Comparison of ENCODE assay signal across 8 cellular contexts in the genomic region with DNA sequence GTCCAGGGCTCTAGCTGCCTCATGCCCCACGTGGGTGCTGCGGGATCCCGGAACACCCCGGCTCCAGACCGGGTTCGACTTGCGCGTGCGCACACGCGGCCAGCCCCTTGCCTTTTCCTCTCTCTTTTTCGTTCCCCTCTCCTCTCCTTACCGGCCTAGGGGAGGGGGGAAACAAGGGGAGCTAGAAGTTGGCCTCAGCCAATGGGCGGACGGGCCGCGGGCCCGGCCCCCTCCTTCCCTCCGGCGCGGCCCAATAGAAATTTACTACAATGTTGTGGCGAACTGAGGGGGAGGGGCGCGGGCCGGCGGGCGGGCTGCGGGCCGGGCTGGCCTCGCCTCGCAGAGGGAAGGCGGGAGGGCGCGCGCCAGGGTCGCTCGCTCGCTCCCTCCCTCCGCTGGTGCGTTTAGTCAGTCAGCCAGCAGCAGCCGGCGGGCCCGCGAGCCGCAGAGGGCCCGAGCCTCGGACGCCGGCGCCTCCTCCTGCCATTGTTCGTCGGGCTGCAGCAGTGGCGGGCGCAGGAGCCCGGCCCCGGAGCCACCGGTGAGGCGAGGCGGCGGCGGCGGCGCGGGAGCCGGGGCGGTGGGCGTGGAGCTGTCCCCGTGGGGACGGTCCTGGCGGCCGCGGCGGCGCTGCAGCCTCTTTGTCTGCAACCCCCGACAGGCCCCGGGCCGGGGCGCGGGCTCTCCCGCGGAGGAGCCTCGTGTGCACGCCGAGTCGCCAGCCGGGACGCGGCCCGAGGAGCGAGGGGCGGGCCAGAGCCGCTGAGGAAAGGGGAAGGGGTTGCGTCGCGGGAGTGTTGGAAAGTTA. TPM values are rescaled to one million over a fixed set of nuclear protein-coding genes. Genes with fewer than 3 reads are reported as not detected.
DNase-seq lines count a peak whose midpoint lies in the region; ATAC-seq and TF ChIP-seq lines count a peak whose summit lies in the region.

EPB41 (plus strand) TSS at position 342 of the 808 bp plus-strand sequence. CDS start 72,869 bp downstream, outside the sequence.

- TF ChIP-seq CTCF in activated B cell treated with CpG ODN at 0.5 μM for 24 hours (IDR thresholded peaks at IDR 0.05): no peak
- no peak for TF ChIP-seq CTCF in cardiac fibroblast (IDR thresholded peaks at IDR 0.05; ENCODE audit: low read depth, low read length)
- peak in 1 of 11 experiments; percentile 25 for TF ChIP-seq CTCF in spleen (IDR thresholded peaks at IDR 0.05 in 8 of 11, conservative IDR thresholded peaks at IDR 0.05 in 3 of 11)

- H3K9me3 ChIP-seq in spleen: no peaks in the 10 kb centered on the region

- H3K4me1 Mint-ChIP-seq in activated B cell treated with CpG ODN at 0.5 μM for 24 hours: peaks cover 46% of the 10 kb centered on the region

- DNase-seq in NCI-H226: peak; percentile 88
- peak; percentile 86 for DNase-seq in activated B cell treated with CpG ODN at 0.5 μM for 24 hours
- peak; percentile 63 to 92 for DNase-seq in cardiac fibroblast (ENCODE audit: low read depth in 2 of 2)
- DNase-seq in iris pigment epithelial cell (ENCODE audit: low read depth): peak; percentile 78
- peak; percentile 97 for DNase-seq in spleen

- no peaks in the 10 kb centered on the region for H3K27me3 Mint-ChIP-seq in activated B cell treated with CpG ODN at 0.5 μM for 24 hours

- WGBS in spleen, 5 donors: 0% methylated on average over 35 to 95 of the region's 95 CpGs

- H3K27me3 ChIP-seq in ACC112 (ENCODE audit: insufficient read depth, low read length): no peaks in the 10 kb centered on the region
- no peaks in the 10 kb centered on the region for H3K27me3 ChIP-seq in spleen (replicated peaks in 1 of 7)

- H2AFZ ChIP-seq in ACC112 (ENCODE audit: low read length, unreplicated experiment): peak within 1 kb of the TSS; percentile 88

- CTCF ChIA-PET in activated B cell treated with CpG ODN at 0.5 μM for 24 hours (lab: Charles Lee): interaction anchor here (1.3 to 1.6 kb wide), 5 partner anchors 12 to 288 kb away, joined by 3 to 10 read pairs (median 5); no protein-coding TSS in a partner anchor

- POLR2A ChIA-PET in activated B cell treated with CpG ODN at 0.5 μM for 24 hours (lab: Charles Lee): interaction anchor here (0.5 to 4.3 kb wide), 15 partner anchors 10 to 668 kb away, joined by 3 to 45 read pairs (median 4); partner anchors contain the start of genes RCC1, RNU11 and SRSF4

- peak within 1 kb of the TSS; percentile 97 for H3K4me3 Mint-ChIP-seq in activated B cell treated with CpG ODN at 0.5 μM for 24 hours

- H3K4me1 ChIP-seq in ACC112 (ENCODE audit: control insufficient read depth, insufficient read depth, low read length, unreplicated experiment) (peaks cover 10% of the 10 kb centered on the region), spleen (peaks cover 12 to 59% (median 44%) of the 10 kb centered on the region in 6 donors)

- intact Hi-C loops in activated B cell treated with CpG ODN at 0.5 μM for 24 hours (cut with micrococcal nuclease): loop anchor here (1.0 kb wide), 2 partner anchors 13 to 27 kb away; no protein-coding TSS in a partner anchor
- intact Hi-C loops in spleen (cut with DNase I; ENCODE audit: low total_unique reads): no loop called here

- H3K27ac ChIP-seq in ACC112 (ENCODE audit: low read depth, low read length): no peak within 1 kb of the TSS
- peak within 1 kb of the TSS; percentile 48 to 86 (median 80) for H3K27ac ChIP-seq in spleen

- H3K79me2 ChIP-seq in ACC112 (ENCODE audit: control insufficient read depth, insufficient read depth, low read length, unreplicated experiment): no peaks in the 10 kb centered on the region

- H3K36me3 Mint-ChIP-seq in activated B cell treated with CpG ODN at 0.5 μM for 24 hours (ENCODE audit: low read depth): peaks cover 8% of the 10 kb centered on the region

- peak in 1 of 3 donors; percentile 55 for TF ChIP-seq POLR2A in spleen (IDR thresholded peaks at IDR 0.05)

- H3K9me3 Mint-ChIP-seq in activated B cell treated with CpG ODN at 0.5 μM for 24 hours: no peaks in the 10 kb centered on the region

- ATAC-seq in GM18909 (IDR thresholded peaks at IDR 0.05; ENCODE audit: poor library complexity, unreplicated experiment): peak; percentile 76
- peak; percentile 87 for ATAC-seq in HG03175 (IDR thresholded peaks at IDR 0.05; ENCODE audit: unreplicated experiment)
- peak; percentile 93 for ATAC-seq in activated B cell treated with CpG ODN at 0.5 μM for 24 hours (ENCODE audit: low read depth)

- peak within 1 kb of the TSS; percentile 92 for H3K27ac Mint-ChIP-seq in activated B cell treated with CpG ODN at 0.5 μM for 24 hours

- H3K4me3 ChIP-seq in ACC112 (ENCODE audit: low read depth, low read length) (peak within 1 kb of the TSS; percentile 85), cardiac fibroblast (replicated peaks in 1 of 2; ENCODE audit: low read depth in 2 of 2, low read length in 2 of 2) (peak within 1 kb of the TSS; percentile 52), spleen (peak within 1 kb of the TSS; percentile 72 to 98 (median 93))

- H3K36me3 ChIP-seq in ACC112 (ENCODE audit: insufficient read depth, low read length) (no peaks in the 10 kb centered on the region), spleen (peaks cover 0 to 7% (median 0%) of the 10 kb centered on the region in 6 donors)

RNA-seq across cellular contexts. Expression of gene EPB41, which starts in this region (rescaled TPM):
- total RNA-seq in activated B cell treated with CpG ODN at 0.5 μM for 24 hours (73.8 and 74.0 TPM in 2 replicates), spleen (100 to 1,000 TPM in 1 of 7 donors, 10 to 100 TPM in 6; 53.6 to 156 (median 82.3) TPM)
- polyA plus RNA-seq in spleen: 10 to 100 TPM in 1 of 3 donors, 1 to 10 TPM in 2; 6.3 to 14.8 (median 8.7) TPM
